In the genomic region with DNA sequence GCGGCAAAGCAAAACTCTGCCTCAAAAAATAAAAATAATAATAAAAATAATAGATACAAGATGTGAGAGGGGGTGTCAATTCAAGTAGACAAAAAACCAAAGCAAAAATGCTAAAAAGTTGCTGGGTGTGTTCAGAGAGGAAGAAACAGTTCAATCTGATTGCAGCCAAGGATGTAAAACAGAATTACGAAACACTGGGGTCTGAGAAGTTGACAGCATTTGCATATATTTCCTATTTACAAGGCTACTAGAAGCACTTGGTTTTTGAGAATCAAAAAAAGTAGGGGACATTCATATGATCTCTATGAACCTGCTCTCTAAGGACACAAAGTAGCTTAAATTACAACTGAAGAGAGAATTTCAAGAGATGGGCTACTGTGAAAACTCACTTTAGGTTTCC, we compare ENCODE assay signal across 1 cellular context.
TF ChIP-seq lines count a peak whose summit lies in the region.

No MANE protein-coding gene starts in this region.

TF ChIP-seq in IMR-90, 13 proteins besides CTCF, POLR2A, EP300 and RAD21:
- TF ChIP-seq, protein P1, sequence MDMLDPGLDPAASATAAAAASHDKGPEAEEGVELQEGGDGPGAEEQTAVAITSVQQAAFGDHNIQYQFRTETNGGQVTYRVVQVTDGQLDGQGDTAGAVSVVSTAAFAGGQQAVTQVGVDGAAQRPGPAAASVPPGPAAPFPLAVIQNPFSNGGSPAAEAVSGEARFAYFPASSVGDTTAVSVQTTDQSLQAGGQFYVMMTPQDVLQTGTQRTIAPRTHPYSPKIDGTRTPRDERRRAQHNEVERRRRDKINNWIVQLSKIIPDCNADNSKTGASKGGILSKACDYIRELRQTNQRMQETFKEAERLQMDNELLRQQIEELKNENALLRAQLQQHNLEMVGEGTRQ (IDR thresholded peaks at IDR 0.05; ENCODE audit: low read depth, low read length), result no peak
- no peak for TF ChIP-seq RCOR1 (IDR thresholded peaks at IDR 0.05; ENCODE audit: insufficient replicate concordance, low read length)
- TF ChIP-seq CEBPB (IDR thresholded peaks at IDR 0.05; ENCODE audit: low read depth, low read length), result peak; percentile 20; the same call in 1 of the 2 replicates
- TF ChIP-seq CHD1 (IDR thresholded peaks at IDR 0.05; ENCODE audit: low read depth, low read length), result no peak
